Comparison of ENCODE assay signal across 26 cellular contexts in genomic region chr4:133162941-133163340, GRCh38. TPM values are rescaled to one million over a fixed set of nuclear protein-coding genes. Genes with fewer than 3 reads are reported as not detected.
DNase-seq lines count a peak whose midpoint lies in the region; TF ChIP-seq lines count a peak whose summit lies in the region.
"Had no signal": no experiment of that assay in that cellular context is flagged by ENCODE, and none has a peak within 500 bp of the region (broad histone marks: within the 10 kb centered on the region; RNA-seq: fewer than 3 reads in every experiment).

No MANE protein-coding gene starts in this region.

- peak; percentile 11 for DNase-seq in COLO829 (ENCODE audit: low spot score)
- DNase-seq in endodermal cell: peak; percentile 50
- DNase-seq in osteoblast (ENCODE audit: insufficient read length, low spot score, missing footprints): no peak
- DNase-seq in activated CD8-positive, alpha-beta memory T cell treated with anti-CD3 and anti-CD28 coated beads, Interleukin-2, amount 50 U/mL, for 4 hours: no peak
- DNase-seq in CD1c-positive myeloid dendritic cell (ENCODE audit: extremely low spot score): no peak
- DNase-seq in activated CD8-positive, alpha-beta memory T cell treated with anti-CD3 and anti-CD28 coated beads, Interleukin-2, amount 50 U/mL, for 48 hours: no peak
- no peak for DNase-seq in RPMI8226
- DNase-seq: activated CD4-positive, alpha-beta T cell treated with anti-CD3 and anti-CD28 coated beads for 36 hours; activated CD8-positive, alpha-beta T cell treated with anti-CD3 and anti-CD28 coated beads for 36 hours; activated naive CD4-positive, alpha-beta T cell treated with anti-CD3 and anti-CD28 coated beads, Interleukin-2, amount 10 ng/mL, durations not matched to agents 7 days and 5 days; DMS53; GDM1; IMR-90; left colon; mammary epithelial cell; NCI-H1694 treated with DMSO at 0.1 percent for 48 hours; NCI-H446 treated with DMSO at 0.1 percent for 48 hours; NCI-H82; nephron progenitor cell; retina; T-helper 2 cell; upper lobe of right lung had no signal

- H3K27ac ChIP-seq in OCI-LY1 (ENCODE audit: low read depth, low read length, poor library complexity, severe bottlenecking) (no peak overlapping the region), endodermal cell (ENCODE audit: low read depth, low read length) (no peak overlapping the region), osteoblast (ENCODE audit: low read depth, low read length) (no peak overlapping the region)
- H3K27ac ChIP-seq: parathyroid adenoma, upper lobe of right lung had no signal

- no peak for TF ChIP-seq CTCF in OCI-LY1 (IDR thresholded peaks at IDR 0.05; ENCODE audit: low read length)
- no peak for TF ChIP-seq CTCF in endodermal cell (conservative IDR thresholded peaks at IDR 0.05)
- TF ChIP-seq CTCF in osteoblast (IDR thresholded peaks at IDR 0.05; ENCODE audit: extremely low read depth, low read depth, low read length): no peak

- H3K9me3 Mint-ChIP-seq in endodermal cell: no peaks in the 10 kb centered on the region
- H3K9me3 Mint-ChIP-seq: activated CD8-positive, alpha-beta T cell treated with anti-CD3 and anti-CD28 coated beads for 36 hours; activated naive CD4-positive, alpha-beta T cell treated with anti-CD3 and anti-CD28 coated beads, Interleukin-2, amount 10 ng/mL, durations not matched to agents 7 days and 5 days; activated T-helper 17 cell treated with anti-CD3 and anti-CD28 coated beads, Interleukin-2, amount 50 U/mL, for 72 hours; nephron progenitor cell; stimulated activated memory B cell treated with anti-CD40 and anti-IgM and Interleukin-4, amounts not matched to agents 10 μg/mL and 1 μg/mL and 100 μg/mL, for 72 hours had no signal

- H3K4me2 ChIP-seq in OCI-LY1 (ENCODE audit: low read length) (no peak overlapping the region), osteoblast (ENCODE audit: insufficient read depth, low read length) (peak overlapping the region; percentile 16)

- 79 to 94% methylated on average over 2 to 8 of the region's 8 CpGs for WGBS in endodermal cell (ENCODE audit: insufficient coverage in 1 of 2, insufficient read length in 1 of 2), 2 experiments

- peak overlapping the region; percentile 66 for H2AFZ ChIP-seq in OCI-LY1 (ENCODE audit: low read length)
- peak overlapping the region; percentile 91 for H2AFZ ChIP-seq in osteoblast (ENCODE audit: low read length)
- H2AFZ ChIP-seq: parathyroid adenoma had no signal

- H3K27me3 Mint-ChIP-seq in endodermal cell (ENCODE audit: insufficient read depth): no peaks in the 10 kb centered on the region
- H3K27me3 Mint-ChIP-seq: activated CD4-positive, alpha-beta T cell treated with anti-CD3 and anti-CD28 coated beads for 36 hours; activated CD8-positive, alpha-beta T cell treated with anti-CD3 and anti-CD28 coated beads for 36 hours; activated naive CD4-positive, alpha-beta T cell treated with anti-CD3 and anti-CD28 coated beads, Interleukin-2, amount 10 ng/mL, durations not matched to agents 7 days and 5 days; activated T-helper 17 cell treated with anti-CD3 and anti-CD28 coated beads, Interleukin-2, amount 50 U/mL, for 72 hours; stimulated activated memory B cell treated with anti-CD40 and anti-IgM and Interleukin-4, amounts not matched to agents 10 μg/mL and 1 μg/mL and 100 μg/mL, for 72 hours had no signal

- H3K4me3 ChIP-seq in OCI-LY1 (ENCODE audit: low read depth, low read length, poor library complexity, severe bottlenecking) (no peak overlapping the region), endodermal cell (ENCODE audit: low read length) (no peak overlapping the region), osteoblast (ENCODE audit: insufficient read depth, low read length) (no peak overlapping the region)
- H3K4me3 ChIP-seq: upper lobe of right lung had no signal

- no peak overlapping the region for H3K4me3 Mint-ChIP-seq in endodermal cell
- H3K4me3 Mint-ChIP-seq: activated CD4-positive, alpha-beta T cell treated with anti-CD3 and anti-CD28 coated beads for 36 hours; activated CD8-positive, alpha-beta T cell treated with anti-CD3 and anti-CD28 coated beads for 36 hours; activated naive CD4-positive, alpha-beta T cell treated with anti-CD3 and anti-CD28 coated beads, Interleukin-2, amount 10 ng/mL, durations not matched to agents 7 days and 5 days; activated T-helper 17 cell treated with anti-CD3 and anti-CD28 coated beads, Interleukin-2, amount 50 U/mL, for 72 hours; nephron progenitor cell; stimulated activated memory B cell treated with anti-CD40 and anti-IgM and Interleukin-4, amounts not matched to agents 10 μg/mL and 1 μg/mL and 100 μg/mL, for 72 hours had no signal

- H3K9me2 ChIP-seq in OCI-LY1 (ENCODE audit: low read depth, low read length): no peaks in the 10 kb centered on the region

- peaks cover 9% of the 10 kb centered on the region for H3K4me1 ChIP-seq in OCI-LY1 (ENCODE audit: insufficient read depth, low read length, severe bottlenecking)
- peaks cover 3% of the 10 kb centered on the region for H3K4me1 ChIP-seq in endodermal cell (ENCODE audit: control insufficient read depth, insufficient read depth, low read length)
- H3K4me1 ChIP-seq in osteoblast (ENCODE audit: insufficient read depth, low read length): no peaks in the 10 kb centered on the region
- H3K4me1 ChIP-seq: parathyroid adenoma, upper lobe of right lung had no signal

- H4K20me1 ChIP-seq in OCI-LY1 (ENCODE audit: insufficient read depth, low read length) (no peaks in the 10 kb centered on the region), osteoblast (ENCODE audit: insufficient read depth, low read length) (no peaks in the 10 kb centered on the region)

- no peak overlapping the region for H3K27ac Mint-ChIP-seq in endodermal cell
- H3K27ac Mint-ChIP-seq: activated CD4-positive, alpha-beta T cell treated with anti-CD3 and anti-CD28 coated beads for 36 hours; activated CD8-positive, alpha-beta T cell treated with anti-CD3 and anti-CD28 coated beads for 36 hours; activated naive CD4-positive, alpha-beta T cell treated with anti-CD3 and anti-CD28 coated beads, Interleukin-2, amount 10 ng/mL, durations not matched to agents 7 days and 5 days; activated T-helper 17 cell treated with anti-CD3 and anti-CD28 coated beads, Interleukin-2, amount 50 U/mL, for 72 hours; nephron progenitor cell; stimulated activated memory B cell treated with anti-CD40 and anti-IgM and Interleukin-4, amounts not matched to agents 10 μg/mL and 1 μg/mL and 100 μg/mL, for 72 hours had no signal

- no peak overlapping the region for H3K9ac ChIP-seq in OCI-LY1 (ENCODE audit: low read length)
- no peak overlapping the region for H3K9ac ChIP-seq in endodermal cell (ENCODE audit: extremely low read depth, low read length, poor library complexity, severe bottlenecking)
- H3K9ac ChIP-seq: parathyroid adenoma had no signal

- no peaks in the 10 kb centered on the region for H3F3A ChIP-seq in OCI-LY1 (ENCODE audit: insufficient read depth, low read length)

- no peaks in the 10 kb centered on the region for H3K9me3 ChIP-seq in OCI-LY1 (ENCODE audit: low read length)
- no peaks in the 10 kb centered on the region for H3K9me3 ChIP-seq in endodermal cell (ENCODE audit: control insufficient read depth, low read length)
- H3K9me3 ChIP-seq in osteoblast (ENCODE audit: low read depth, low read length): no peaks in the 10 kb centered on the region
- H3K9me3 ChIP-seq: upper lobe of right lung had no signal

- peaks cover 29% of the 10 kb centered on the region for H3K4me1 Mint-ChIP-seq in endodermal cell
- H3K4me1 Mint-ChIP-seq: activated CD4-positive, alpha-beta T cell treated with anti-CD3 and anti-CD28 coated beads for 36 hours; activated naive CD4-positive, alpha-beta T cell treated with anti-CD3 and anti-CD28 coated beads, Interleukin-2, amount 10 ng/mL, durations not matched to agents 7 days and 5 days; activated T-helper 17 cell treated with anti-CD3 and anti-CD28 coated beads, Interleukin-2, amount 50 U/mL, for 72 hours; nephron progenitor cell; stimulated activated memory B cell treated with anti-CD40 and anti-IgM and Interleukin-4, amounts not matched to agents 10 μg/mL and 1 μg/mL and 100 μg/mL, for 72 hours had no signal

- H3K79me2 ChIP-seq in OCI-LY1 (ENCODE audit: insufficient read depth, low read length): no peaks in the 10 kb centered on the region
- H3K79me2 ChIP-seq in osteoblast (ENCODE audit: insufficient read depth, low read length): no peaks in the 10 kb centered on the region
- H3K79me2 ChIP-seq: parathyroid adenoma had no signal

- H3K36me3 ChIP-seq in OCI-LY1 (ENCODE audit: insufficient read depth, low read length) (no peaks in the 10 kb centered on the region), endodermal cell (ENCODE audit: control insufficient read depth, insufficient read depth, low read length) (peaks cover 75% of the 10 kb centered on the region), osteoblast (ENCODE audit: insufficient read depth, low read length) (no peaks in the 10 kb centered on the region)
- H3K36me3 ChIP-seq: upper lobe of right lung had no signal

- no peaks in the 10 kb centered on the region for H3K27me3 ChIP-seq in OCI-LY1 (ENCODE audit: insufficient read depth, low read length)
- H3K27me3 ChIP-seq in endodermal cell (ENCODE audit: control insufficient read depth, insufficient read depth, low read length, poor library complexity, severe bottlenecking): no peaks in the 10 kb centered on the region
- no peaks in the 10 kb centered on the region for H3K27me3 ChIP-seq in osteoblast (ENCODE audit: insufficient read depth, low read length)
- H3K27me3 ChIP-seq: upper lobe of right lung had no signal

- H3K36me3 Mint-ChIP-seq in endodermal cell (ENCODE audit: low read depth): peaks cover 47% of the 10 kb centered on the region
- H3K36me3 Mint-ChIP-seq: activated naive CD4-positive, alpha-beta T cell treated with anti-CD3 and anti-CD28 coated beads, Interleukin-2, amount 10 ng/mL, durations not matched to agents 7 days and 5 days; stimulated activated memory B cell treated with anti-CD40 and anti-IgM and Interleukin-4, amounts not matched to agents 10 μg/mL and 1 μg/mL and 100 μg/mL, for 72 hours had no signal

RNA-seq across cellular contexts. Expression of gene PCDH10, which starts 13.8 kb away (rescaled TPM):
- 100 to 1,000 TPM; 111 to 139 TPM for total RNA-seq in endodermal cell
- 23.0 TPM for polyA plus RNA-seq in endodermal cell (2013, experiment 1 of 2)
- 23.3 TPM for polyA plus RNA-seq in endodermal cell (2013, experiment 2 of 2)
- total RNA-seq in osteoblast: 3.8 and 5.1 TPM in 2 replicates
- total RNA-seq: activated CD4-positive, alpha-beta T cell treated with anti-CD3 and anti-CD28 coated beads for 36 hours; activated CD8-positive, alpha-beta T cell treated with anti-CD3 and anti-CD28 coated beads for 36 hours; activated T-helper 17 cell treated with anti-CD3 and anti-CD28 coated beads, Interleukin-2, amount 50 U/mL, for 72 hours; mammary epithelial cell had no signal
- polyA plus RNA-seq: mammary epithelial cell had no signal

Comparison
In these comparisons a context has a peak if more than half of its experiments do, and no peak if none do; other contexts are left out.
1. DNase-seq: peak in COLO829 (single experiment) and endodermal cell (single experiment); none in osteoblast (single experiment), activated CD8-positive, alpha-beta memory T cell treated with anti-CD3 and anti-CD28 coated beads, Interleukin-2, amount 50 U/mL, for 4 hours (single experiment), CD1c-positive myeloid dendritic cell (single experiment), activated CD8-positive, alpha-beta memory T cell treated with anti-CD3 and anti-CD28 coated beads, Interleukin-2, amount 50 U/mL, for 48 hours (single experiment) and RPMI8226 (single experiment).
2. RNA of gene PCDH10, which starts 13.8 kb away (total RNA-seq): 111 to 139 TPM in endodermal cell; 3.8 to 5.1 TPM in osteoblast; every median in the first group is over 10 times any median in the second.